ENCODE assay signal across 40 cellular contexts in the genomic region with DNA sequence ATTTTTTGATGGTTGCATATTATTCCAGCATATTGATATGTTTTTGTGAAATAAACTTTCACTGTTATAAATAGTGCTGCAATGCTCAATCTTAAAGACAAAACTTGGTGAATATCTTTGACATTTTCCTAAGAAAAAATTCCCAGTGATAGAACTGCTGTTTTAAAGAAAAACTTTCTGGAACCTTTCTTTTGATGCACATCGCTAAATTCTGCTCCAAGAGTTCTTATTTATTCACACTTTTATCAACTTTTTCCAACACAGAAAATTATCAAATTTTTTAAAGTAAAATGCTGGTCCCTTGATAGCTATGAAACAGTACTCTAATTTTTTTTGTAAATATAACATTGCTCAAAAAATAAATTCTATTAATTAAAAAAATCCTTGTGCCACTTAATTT.
"Had no signal": no experiment of that assay in that cellular context is flagged by ENCODE, and none has a peak within 500 bp of the region (broad histone marks: within the 10 kb centered on the region; RNA-seq: fewer than 3 reads in every experiment).

No MANE protein-coding gene starts in this region.

- H3K4me1 ChIP-seq: adrenal gland, ascending aorta, body of pancreas, breast epithelium had no signal

- H3K9me3 Mint-ChIP-seq: activated naive CD4-positive, alpha-beta T cell treated with anti-CD3 and anti-CD28 coated beads for 36 hours; activated naive CD4-positive, alpha-beta T cell treated with anti-CD3 and anti-CD28 coated beads, Interleukin-2, amount 50 U/mL, for 24 hours; activated naive CD4-positive, alpha-beta T cell treated with anti-CD3 and anti-CD28 coated beads, Interleukin-2, amount 50 U/mL, for 72 hours; activated naive CD8-positive, alpha-beta T cell treated with anti-CD3 and anti-CD28 coated beads for 36 hours; activated naive CD8-positive, alpha-beta T cell treated with anti-CD3 and anti-CD28 coated beads, Interleukin-2, amount 10 ng/mL, durations not matched to agents 7 days and 5 days; activated T-cell treated with anti-CD3 and anti-CD28 coated beads, Interleukin-2, amount 50 U/mL, for 24 hours; activated T-cell treated with anti-CD3 and anti-CD28 coated beads, Interleukin-2, amount 50 U/mL, for 4 hours; activated T-cell treated with anti-CD3 and anti-CD28 coated beads, Interleukin-2, amount 50 U/mL, for 72 hours; activated T-helper 1 cell treated with anti-CD3 and anti-CD28 coated beads, Interleukin-12 subunit alpha, Interleukin-12 subunit beta, Interleukin-2, Interleukin-4 antibody, amounts not matched to agents 30 ng/mL and 10 ng/mL and 1 ng/mL, durations not matched to agents 14 hours and 24 hours and 36 hours; activated T-helper 17 cell treated with anti-CD3 and anti-CD28 coated beads, Interleukin-2, amount 50 U/mL, for 72 hours; activated T-helper 2 cell treated with anti-CD3 and anti-CD28 coated beads, Interferon-gamma antibody, Interleukin-2, Interleukin-4, amounts not matched to agents 10 μg/mL and 5 μg/mL and 100 μg/mL, durations not matched to agents 14 hours and 24 hours and 36 hours; central memory CD8-positive, alpha-beta T cell had no signal

- DNase-seq: activated effector memory CD4-positive, alpha-beta T cell treated with anti-CD3 and anti-CD28 coated beads, Interleukin-2, amount 50 U/mL, for 16 hours; activated effector memory CD4-positive, alpha-beta T cell treated with Interleukin-2 at 50 U/mL for 16 hours; activated gamma-delta T cell; activated gamma-delta T cell treated with Interleukin-2 at 50 U/mL for 16 hours; activated naive CD4-positive, alpha-beta T cell; activated naive CD4-positive, alpha-beta T cell treated with anti-CD3 and anti-CD28 coated beads for 36 hours; activated naive CD4-positive, alpha-beta T cell treated with anti-CD3 and anti-CD28 coated beads, Interleukin-2, amount 10 ng/mL, durations not matched to agents 7 days and 5 days; activated naive CD4-positive, alpha-beta T cell treated with anti-CD3 and anti-CD28 coated beads, Interleukin-2, amount 50 U/mL, for 16 hours; activated naive CD4-positive, alpha-beta T cell treated with Interleukin-2 at 50 U/mL for 16 hours; activated naive CD8-positive, alpha-beta T cell treated with anti-CD3 and anti-CD28 coated beads for 36 hours; activated naive CD8-positive, alpha-beta T cell treated with anti-CD3 and anti-CD28 coated beads, Interleukin-2, amount 10 ng/mL, durations not matched to agents 7 days and 5 days; activated naive CD8-positive, alpha-beta T cell treated with anti-CD3 and anti-CD28 coated beads, Interleukin-2, amount 50 U/mL, for 24 hours; activated T-cell treated with anti-CD3 and anti-CD28 coated beads for 4 hours; activated T-cell treated with anti-CD3 and anti-CD28 coated beads, Interleukin-2, amount 50 U/mL, for 1 hour; activated T-cell treated with anti-CD3 and anti-CD28 coated beads, Interleukin-2, amount 50 U/mL, for 24 hours; activated T-cell treated with anti-CD3 and anti-CD28 coated beads, Interleukin-2, amount 50 U/mL, for 4 hours; activated T-cell treated with anti-CD3 and anti-CD28 coated beads, Interleukin-2, amount 50 U/mL, for 48 hours; activated T-cell treated with anti-CD3 and anti-CD28 coated beads, Interleukin-2, amount 50 U/mL, for 72 hours; amniotic stem cell; amygdala; anterior cingulate cortex; aorta; body of pancreas; brain microvascular endothelial cell; caudate nucleus; central memory CD4-positive, alpha-beta T cell; cerebellar nuclear complex had no signal

- FAIRE-seq: astrocyte, bronchial epithelial cell had no signal

- H3K27me3 Mint-ChIP-seq: activated naive CD4-positive, alpha-beta T cell treated with anti-CD3 and anti-CD28 coated beads, Interleukin-2, amount 10 ng/mL, durations not matched to agents 7 days and 5 days; brain; central memory CD8-positive, alpha-beta T cell had no signal

- H3K4me1 Mint-ChIP-seq: activated naive CD4-positive, alpha-beta T cell treated with anti-CD3 and anti-CD28 coated beads, Interleukin-2, amount 10 ng/mL, durations not matched to agents 7 days and 5 days; activated naive CD4-positive, alpha-beta T cell treated with anti-CD3 and anti-CD28 coated beads, Interleukin-2, amount 50 U/mL, for 24 hours; activated naive CD8-positive, alpha-beta T cell treated with anti-CD3 and anti-CD28 coated beads for 36 hours; activated naive CD8-positive, alpha-beta T cell treated with anti-CD3 and anti-CD28 coated beads, Interleukin-2, amount 10 ng/mL, durations not matched to agents 7 days and 5 days; activated naive CD8-positive, alpha-beta T cell treated with anti-CD3 and anti-CD28 coated beads, Interleukin-2, amount 50 U/mL, for 24 hours; activated T-helper 17 cell treated with anti-CD3 and anti-CD28 coated beads, Interleukin-2, amount 50 U/mL, for 72 hours; central memory CD8-positive, alpha-beta T cell had no signal

- H3K27me3 ChIP-seq: adrenal gland, ascending aorta, body of pancreas, brain microvascular endothelial cell, breast epithelium had no signal

- H3K27ac ChIP-seq: ascending aorta, body of pancreas, brain microvascular endothelial cell, breast epithelium had no signal

- H3K27ac Mint-ChIP-seq: activated naive CD4-positive, alpha-beta T cell treated with anti-CD3 and anti-CD28 coated beads for 36 hours; activated naive CD4-positive, alpha-beta T cell treated with anti-CD3 and anti-CD28 coated beads, Interleukin-2, amount 10 ng/mL, durations not matched to agents 7 days and 5 days; activated naive CD4-positive, alpha-beta T cell treated with anti-CD3 and anti-CD28 coated beads, Interleukin-2, amount 50 U/mL, for 24 hours; activated naive CD4-positive, alpha-beta T cell treated with anti-CD3 and anti-CD28 coated beads, Interleukin-2, amount 50 U/mL, for 72 hours; activated naive CD8-positive, alpha-beta T cell; activated naive CD8-positive, alpha-beta T cell treated with anti-CD3 and anti-CD28 coated beads for 36 hours; activated naive CD8-positive, alpha-beta T cell treated with anti-CD3 and anti-CD28 coated beads, Interleukin-2, amount 10 ng/mL, durations not matched to agents 7 days and 5 days; activated naive CD8-positive, alpha-beta T cell treated with anti-CD3 and anti-CD28 coated beads, Interleukin-2, amount 50 U/mL, for 24 hours; activated T-cell treated with anti-CD3 and anti-CD28 coated beads, Interleukin-2, amount 50 U/mL, for 24 hours; activated T-cell treated with anti-CD3 and anti-CD28 coated beads, Interleukin-2, amount 50 U/mL, for 72 hours; activated T-helper 1 cell treated with anti-CD3 and anti-CD28 coated beads, Interleukin-12 subunit alpha, Interleukin-12 subunit beta, Interleukin-2, Interleukin-4 antibody, amounts not matched to agents 30 ng/mL and 10 ng/mL and 1 ng/mL, durations not matched to agents 14 hours and 24 hours and 36 hours; activated T-helper 17 cell treated with anti-CD3 and anti-CD28 coated beads, Interleukin-2, amount 50 U/mL, for 72 hours; activated T-helper 2 cell treated with anti-CD3 and anti-CD28 coated beads, Interferon-gamma antibody, Interleukin-2, Interleukin-4, amounts not matched to agents 10 μg/mL and 5 μg/mL and 100 μg/mL, durations not matched to agents 14 hours and 24 hours and 36 hours had no signal

- ATAC-seq: activated naive CD4-positive, alpha-beta T cell treated with anti-CD3 and anti-CD28 coated beads, Interleukin-2, amount 50 U/mL, for 72 hours; activated naive CD8-positive, alpha-beta T cell treated with anti-CD3 and anti-CD28 coated beads, Interleukin-2, amount 50 U/mL, for 24 hours; activated T-cell treated with anti-CD3 and anti-CD28 coated beads, Interleukin-2, amount 50 U/mL, for 4 hours; activated T-cell treated with anti-CD3 and anti-CD28 coated beads, Interleukin-2, amount 50 U/mL, for 72 hours; activated T-helper 17 cell treated with anti-CD3 and anti-CD28 coated beads, Interleukin-2, amount 50 U/mL, for 72 hours; body of pancreas had no signal

- H3K4me3 Mint-ChIP-seq: activated naive CD4-positive, alpha-beta T cell treated with anti-CD3 and anti-CD28 coated beads for 36 hours; activated naive CD4-positive, alpha-beta T cell treated with anti-CD3 and anti-CD28 coated beads, Interleukin-2, amount 10 ng/mL, durations not matched to agents 7 days and 5 days; activated naive CD4-positive, alpha-beta T cell treated with anti-CD3 and anti-CD28 coated beads, Interleukin-2, amount 50 U/mL, for 24 hours; activated naive CD8-positive, alpha-beta T cell; activated naive CD8-positive, alpha-beta T cell treated with anti-CD3 and anti-CD28 coated beads for 36 hours; activated naive CD8-positive, alpha-beta T cell treated with anti-CD3 and anti-CD28 coated beads, Interleukin-2, amount 10 ng/mL, durations not matched to agents 7 days and 5 days; activated naive CD8-positive, alpha-beta T cell treated with anti-CD3 and anti-CD28 coated beads, Interleukin-2, amount 50 U/mL, for 24 hours; activated T-cell treated with anti-CD3 and anti-CD28 coated beads, Interleukin-2, amount 50 U/mL, for 24 hours; activated T-cell treated with anti-CD3 and anti-CD28 coated beads, Interleukin-2, amount 50 U/mL, for 4 hours; activated T-cell treated with anti-CD3 and anti-CD28 coated beads, Interleukin-2, amount 50 U/mL, for 72 hours; activated T-helper 1 cell treated with anti-CD3 and anti-CD28 coated beads, Interleukin-12 subunit alpha, Interleukin-12 subunit beta, Interleukin-2, Interleukin-4 antibody, amounts not matched to agents 30 ng/mL and 10 ng/mL and 1 ng/mL, durations not matched to agents 14 hours and 24 hours and 36 hours; activated T-helper 17 cell treated with anti-CD3 and anti-CD28 coated beads, Interleukin-2, amount 50 U/mL, for 72 hours; central memory CD8-positive, alpha-beta T cell had no signal

- H3K4me3 ChIP-seq: adrenal gland, ascending aorta, body of pancreas, breast epithelium had no signal

- H3K36me3 Mint-ChIP-seq: activated naive CD4-positive, alpha-beta T cell treated with anti-CD3 and anti-CD28 coated beads, Interleukin-2, amount 10 ng/mL, durations not matched to agents 7 days and 5 days; activated naive CD4-positive, alpha-beta T cell treated with anti-CD3 and anti-CD28 coated beads, Interleukin-2, amount 50 U/mL, for 24 hours; activated naive CD4-positive, alpha-beta T cell treated with anti-CD3 and anti-CD28 coated beads, Interleukin-2, amount 50 U/mL, for 72 hours; activated naive CD8-positive, alpha-beta T cell; activated naive CD8-positive, alpha-beta T cell treated with anti-CD3 and anti-CD28 coated beads for 36 hours; activated naive CD8-positive, alpha-beta T cell treated with anti-CD3 and anti-CD28 coated beads, Interleukin-2, amount 10 ng/mL, durations not matched to agents 7 days and 5 days; brain had no signal

- H3K36me3 ChIP-seq: adrenal gland, ascending aorta, brain microvascular endothelial cell, breast epithelium had no signal

- H3K9me3 ChIP-seq: adrenal gland, ascending aorta, body of pancreas, breast epithelium had no signal
